In genomic region chr4:108129226-108129625, GRCh38 we compare ENCODE assay signal across 20 cellular contexts. TPM values are rescaled to one million over a fixed set of nuclear protein-coding genes. Genes with fewer than 3 reads are reported as not detected.
DNase-seq lines count a peak whose midpoint lies in the region; ATAC-seq lines count a peak whose summit lies in the region.
"Had no signal": no experiment of that assay in that cellular context is flagged by ENCODE, and none has a peak within 500 bp of the region (broad histone marks: within the 10 kb centered on the region; RNA-seq: fewer than 3 reads in every experiment).

No MANE protein-coding gene starts in this region.

- H3K36me3 Mint-ChIP-seq in activated CD4-positive, alpha-beta T cell treated with anti-CD3 and anti-CD28 coated beads for 36 hours (ENCODE audit: low read depth): peaks cover 63% of the 10 kb centered on the region
- peaks cover 86% of the 10 kb centered on the region for H3K36me3 Mint-ChIP-seq in activated CD4-positive, alpha-beta T cell treated with anti-CD3 and anti-CD28 coated beads, Interleukin-2, amount 10 ng/mL, durations not matched to agents 7 days and 5 days (ENCODE audit: low read depth)

- H3K27ac ChIP-seq in BLaER1 (no peak overlapping the region), SK-N-MC (peak overlapping the region; percentile 80)
- H3K27ac ChIP-seq: GM23248, Peyer's patch had no signal

- no peak for DNase-seq in activated CD4-positive, alpha-beta T cell treated with anti-CD3 and anti-CD28 coated beads for 36 hours
- DNase-seq in activated CD4-positive, alpha-beta T cell treated with anti-CD3 and anti-CD28 coated beads for 1 hour: no peak
- no peak for DNase-seq in SK-N-MC (ENCODE audit: low read depth, low spot score)
- DNase-seq in astrocyte of the hippocampus (ENCODE audit: low read depth, low spot score): peak; percentile 45
- no peak for DNase-seq in HPDE6-E6E7 (ENCODE audit: extremely low spot score)
- no peak for DNase-seq in activated CD4-positive, alpha-beta T cell treated with anti-CD3 and anti-CD28 coated beads, Interleukin-2, amount 10 ng/mL, durations not matched to agents 7 days and 5 days
- DNase-seq: 8988T, C1 segment of cervical spinal cord, Calu3, DMS79 treated with DMSO at 0.1 percent for 48 hours, GF-D8, GM23248, MV-4-11, NCI-H1417 treated with DMSO at 0.1 percent for 48 hours, NCI-H2029 treated with DMSO at 0.1 percent for 48 hours, NCI-H510A treated with DMSO at 0.1 percent for 48 hours, Peyer's patch had no signal

- H3K36me3 ChIP-seq in BLaER1: peaks cover 65% of the 10 kb centered on the region
- peaks cover 4% of the 10 kb centered on the region; the same call in 1 of the 2 replicates for H3K36me3 ChIP-seq in SK-N-MC (ENCODE audit: insufficient read depth, low read length)
- H3K36me3 ChIP-seq: Peyer's patch had no signal

- POLR2A ChIA-PET in activated CD4-positive, alpha-beta T cell treated with anti-CD3 and anti-CD28 coated beads for 36 hours (lab: Charles Lee): no interaction called here
- POLR2A ChIA-PET in activated CD4-positive, alpha-beta T cell treated with anti-CD3 and anti-CD28 coated beads, Interleukin-2, amount 10 ng/mL, durations not matched to agents 7 days and 5 days (lab: Charles Lee): no interaction called here

- H3K4me2 ChIP-seq in BLaER1: peak overlapping the region; percentile 83

- H3K4me3 Mint-ChIP-seq in activated CD4-positive, alpha-beta T cell treated with anti-CD3 and anti-CD28 coated beads for 36 hours: no peak overlapping the region
- H3K4me3 Mint-ChIP-seq in activated CD4-positive, alpha-beta T cell treated with anti-CD3 and anti-CD28 coated beads, Interleukin-2, amount 10 ng/mL, durations not matched to agents 7 days and 5 days: no peak overlapping the region

- peaks cover 4% of the 10 kb centered on the region for H3K9me3 Mint-ChIP-seq in activated CD4-positive, alpha-beta T cell treated with anti-CD3 and anti-CD28 coated beads for 36 hours (ENCODE audit: low read depth)
- H3K9me3 Mint-ChIP-seq in activated CD4-positive, alpha-beta T cell treated with anti-CD3 and anti-CD28 coated beads, Interleukin-2, amount 10 ng/mL, durations not matched to agents 7 days and 5 days: no peaks in the 10 kb centered on the region

- no peaks in the 10 kb centered on the region for H3K27me3 ChIP-seq in BLaER1
- H3K27me3 ChIP-seq: Peyer's patch had no signal

- no peaks in the 10 kb centered on the region for H3K27me3 Mint-ChIP-seq in activated CD4-positive, alpha-beta T cell treated with anti-CD3 and anti-CD28 coated beads for 36 hours
- H3K27me3 Mint-ChIP-seq in activated CD4-positive, alpha-beta T cell treated with anti-CD3 and anti-CD28 coated beads, Interleukin-2, amount 10 ng/mL, durations not matched to agents 7 days and 5 days: no peaks in the 10 kb centered on the region

- peak overlapping the region; percentile 74 for H3K27ac Mint-ChIP-seq in activated CD4-positive, alpha-beta T cell treated with anti-CD3 and anti-CD28 coated beads for 36 hours
- H3K27ac Mint-ChIP-seq in activated CD4-positive, alpha-beta T cell treated with anti-CD3 and anti-CD28 coated beads, Interleukin-2, amount 10 ng/mL, durations not matched to agents 7 days and 5 days: no peak overlapping the region

- no peaks in the 10 kb centered on the region for H3K9me3 ChIP-seq in BLaER1
- H3K9me3 ChIP-seq in SK-N-MC (ENCODE audit: low read depth, low read length): no peaks in the 10 kb centered on the region
- H3K9me3 ChIP-seq: Peyer's patch had no signal

- H3K9ac ChIP-seq in BLaER1: peak overlapping the region; percentile 45; the same call in 1 of the 2 replicates
- no peak overlapping the region for H3K9ac ChIP-seq in SK-N-MC (ENCODE audit: insufficient read length)
- H3K9ac ChIP-seq: GM23248 had no signal

- H4K20me1 ChIP-seq in BLaER1: peaks cover 100% of the 10 kb centered on the region

- ATAC-seq in activated CD4-positive, alpha-beta T cell treated with anti-CD3 and anti-CD28 coated beads for 36 hours: no peak
- no peak for ATAC-seq in HG03175 (IDR thresholded peaks at IDR 0.05; ENCODE audit: unreplicated experiment)
- ATAC-seq: HCT116 had no signal

- intact Hi-C loops in activated CD4-positive, alpha-beta T cell treated with anti-CD3 and anti-CD28 coated beads for 36 hours (cut with DNase I, micrococcal nuclease): no loop called here

- peaks cover 99% of the 10 kb centered on the region for H3K4me1 ChIP-seq in BLaER1
- H3K4me1 ChIP-seq: Peyer's patch had no signal

- H3K4me3 ChIP-seq in BLaER1: 0 out of 2 replicates have a peak overlapping the region, but pooled peaks have one; percentile 7
- H3K4me3 ChIP-seq in SK-N-MC: peak overlapping the region; percentile 11; the same call in 1 of the 2 replicates
- H3K4me3 ChIP-seq: GM23248, Peyer's patch had no signal

- peaks cover 87% of the 10 kb centered on the region for H3K4me1 Mint-ChIP-seq in activated CD4-positive, alpha-beta T cell treated with anti-CD3 and anti-CD28 coated beads for 36 hours
- peaks cover 81% of the 10 kb centered on the region for H3K4me1 Mint-ChIP-seq in activated CD4-positive, alpha-beta T cell treated with anti-CD3 and anti-CD28 coated beads, Interleukin-2, amount 10 ng/mL, durations not matched to agents 7 days and 5 days

- CTCF ChIA-PET in activated CD4-positive, alpha-beta T cell treated with anti-CD3 and anti-CD28 coated beads for 36 hours (lab: Charles Lee): interaction anchor here (1.2 to 2.0 kb wide), 3 partner anchors 9 to 98 kb away, joined by 5 to 7 read pairs (median 7); no protein-coding TSS in a partner anchor
- CTCF ChIA-PET in activated CD4-positive, alpha-beta T cell treated with anti-CD3 and anti-CD28 coated beads, Interleukin-2, amount 10 ng/mL, durations not matched to agents 7 days and 5 days (lab: Charles Lee): interaction anchor here (1.2 to 2.0 kb wide), 3 partner anchors 13 to 22 kb away, joined by 4 to 5 read pairs (median 4); no protein-coding TSS in a partner anchor

RNA-seq across cellular contexts. Expression of gene LEF1, which starts 39.5 kb away (rescaled TPM):
- 100 to 1,000 TPM; 175 to 302 TPM for total RNA-seq in activated CD4-positive, alpha-beta T cell treated with anti-CD3 and anti-CD28 coated beads for 36 hours
- total RNA-seq in activated CD4-positive, alpha-beta T cell treated with anti-CD3 and anti-CD28 coated beads, Interleukin-2, amount 10 ng/mL, durations not matched to agents 7 days and 5 days: 100 to 1,000 TPM; 386 to 498 TPM
- total RNA-seq: Calu3, GM23248 had no signal
